14 cellular contexts compared by ENCODE assay signal in the genomic region with DNA sequence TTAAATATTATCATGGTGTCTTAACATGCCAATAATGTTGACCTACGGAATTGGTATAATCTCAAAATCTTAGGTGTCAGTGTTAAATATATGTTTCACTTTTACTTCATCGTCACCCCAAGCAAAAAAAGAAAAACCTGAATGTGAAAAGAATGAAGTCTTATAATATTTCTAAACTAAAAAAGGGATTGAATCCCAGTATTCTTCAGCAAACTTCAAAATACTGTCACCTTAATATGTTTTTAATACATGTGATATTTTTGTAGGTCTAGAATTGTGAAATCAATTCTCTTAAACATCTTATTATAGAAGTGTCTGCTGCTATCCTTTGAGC. TPM values are rescaled to one million over a fixed set of nuclear protein-coding genes. Genes with fewer than 3 reads are reported as not detected.
A peak's percentile ranks its signal among the peaks of the same experiment; 100 is the strongest.
DNase-seq lines count a peak whose midpoint lies in the region; ATAC-seq, FAIRE-seq and TF ChIP-seq lines count a peak whose summit lies in the region.
"Had no signal": no experiment of that assay in that cellular context is flagged by ENCODE, and none has a peak within 500 bp of the region (broad histone marks: within the 10 kb centered on the region; RNA-seq: fewer than 3 reads in every experiment).

No MANE protein-coding gene starts in this region.

- DNase-seq in T-helper 1 cell (no peak), HFFc6 (no peak), tibial nerve (ENCODE audit: low spot score in 2 of 2) (no peak), thyroid gland (no peak), GM19239 (ENCODE audit: insufficient read length, low spot score) (no peak)
- no peak for DNase-seq in activated CD4-positive, alpha-beta memory T cell treated with anti-CD3 and anti-CD28 coated beads, Interleukin-2, amount 10 ng/mL, durations not matched to agents 7 days and 5 days
- DNase-seq in naive thymus-derived CD4-positive, alpha-beta T cell = no peak
- DNase-seq: 8988T; activated CD4-positive, CD25-positive, alpha-beta regulatory T cell treated with anti-CD3 and anti-CD28 coated beads, Interleukin-2, amount 50 U/mL, for 72 hours; activated effector memory CD4-positive, alpha-beta T cell treated with Interleukin-2 at 50 U/mL for 16 hours; body of pancreas; NCI-H1930 had no signal

- peak overlapping the region; percentile 57 for H3K27ac ChIP-seq in naive thymus-derived CD4-positive, alpha-beta T cell (ENCODE audit: low read depth, low read length)
- H3K27ac ChIP-seq in tibial nerve (no peak overlapping the region), thyroid gland (no peak overlapping the region)
- H3K27ac ChIP-seq: body of pancreas, right atrium auricular region had no signal

- intact Hi-C loops in naive thymus-derived CD4-positive, alpha-beta T cell (cut with micrococcal nuclease) = loop anchor here (1.0 to 5.0 kb wide), 13 partner anchors 10 to 283 kb away; a partner anchor contains a TSS
- intact Hi-C loops in thyroid gland (cut with DNase I) = no loop called here

- H3K36me3 ChIP-seq in naive thymus-derived CD4-positive, alpha-beta T cell (ENCODE audit: control insufficient read depth in 2 of 3, insufficient read depth in 3 of 3, low read length in 3 of 3) = no peaks in the 10 kb centered on the region
- peaks cover 0 to 2% (median 0%) of the 10 kb centered on the region in 3 donors for H3K36me3 ChIP-seq in tibial nerve
- no peaks in the 10 kb centered on the region for H3K36me3 ChIP-seq in thyroid gland
- H3K36me3 ChIP-seq: right atrium auricular region had no signal

- H3K9me3 Mint-ChIP-seq in T-helper 1 cell treated with Interleukin-12 subunit alpha and Interleukin-12 subunit beta and Interleukin-4 antibody, amounts not matched to agents 30 μg/mL and 1 μg/mL, for 36 hours = no peaks in the 10 kb centered on the region
- H3K9me3 Mint-ChIP-seq in HFFc6 = no peaks in the 10 kb centered on the region
- H3K9me3 Mint-ChIP-seq in activated CD4-positive, alpha-beta memory T cell treated with anti-CD3 and anti-CD28 coated beads, Interleukin-2, amount 10 ng/mL, durations not matched to agents 7 days and 5 days = no peaks in the 10 kb centered on the region
- no peaks in the 10 kb centered on the region for H3K9me3 Mint-ChIP-seq in naive thymus-derived CD4-positive, alpha-beta T cell

- CTCF ChIA-PET in activated CD4-positive, alpha-beta memory T cell treated with anti-CD3 and anti-CD28 coated beads, Interleukin-2, amount 10 ng/mL, durations not matched to agents 7 days and 5 days (lab: Charles Lee) = interaction anchor here (0.9 to 3.8 kb wide), 14 partner anchors 11 to 190 kb away, joined by 3 to 55 read pairs (median 5); a partner anchor contains a TSS
- CTCF ChIA-PET in naive thymus-derived CD4-positive, alpha-beta T cell (lab: Charles Lee) = interaction anchor here (0.5 to 2.8 kb wide), 17 partner anchors 8 to 191 kb away, joined by 3 to 29 read pairs (median 4); a partner anchor contains a TSS

- peaks cover 57 to 67% of the 10 kb centered on the region in 2 donors for H3K4me1 ChIP-seq in naive thymus-derived CD4-positive, alpha-beta T cell (ENCODE audit: control insufficient read depth in 2 of 2, insufficient read depth in 2 of 2, low read length in 2 of 2)
- H3K4me1 ChIP-seq in tibial nerve (peaks cover 0 to 87% (median 45%) of the 10 kb centered on the region in 4 donors), thyroid gland (peaks cover 33 to 44% of the 10 kb centered on the region in 2 donors)

- H3K4me3 ChIP-seq in naive thymus-derived CD4-positive, alpha-beta T cell (ENCODE audit: low read length) = no peak overlapping the region
- H3K4me3 ChIP-seq in tibial nerve (no peak overlapping the region), thyroid gland (replicated peaks in 1 of 3) (no peak overlapping the region)
- H3K4me3 ChIP-seq: body of pancreas, right atrium auricular region had no signal

- peaks cover 16% of the 10 kb centered on the region for H3K36me3 Mint-ChIP-seq in T-helper 1 cell treated with Interleukin-12 subunit alpha and Interleukin-12 subunit beta and Interleukin-4 antibody, amounts not matched to agents 30 μg/mL and 1 μg/mL, for 36 hours (ENCODE audit: low read depth)
- H3K36me3 Mint-ChIP-seq in HFFc6 (ENCODE audit: low read depth) = no peaks in the 10 kb centered on the region
- H3K36me3 Mint-ChIP-seq in activated CD4-positive, alpha-beta memory T cell treated with anti-CD3 and anti-CD28 coated beads, Interleukin-2, amount 10 ng/mL, durations not matched to agents 7 days and 5 days (ENCODE audit: low read depth) = peaks cover 33% of the 10 kb centered on the region
- peaks cover 0 to 16% (median 7%) of the 10 kb centered on the region in 5 donors for H3K36me3 Mint-ChIP-seq in naive thymus-derived CD4-positive, alpha-beta T cell

- POLR2A ChIA-PET in activated CD4-positive, alpha-beta memory T cell treated with anti-CD3 and anti-CD28 coated beads, Interleukin-2, amount 10 ng/mL, durations not matched to agents 7 days and 5 days (lab: Charles Lee) = interaction anchor here (1.0 to 6.9 kb wide), 3 partner anchors 11 to 182 kb away, joined by 3 to 109 read pairs (median 3); a partner anchor contains a TSS
- POLR2A ChIA-PET in naive thymus-derived CD4-positive, alpha-beta T cell (lab: Charles Lee) = interaction anchor here (0.8 to 11.8 kb wide), 5 partner anchors 12 to 62 kb away, joined by 3 to 120 read pairs (median 4); a partner anchor contains a TSS

- TF ChIP-seq EP300 in tibial nerve (IDR thresholded peaks at IDR 0.05) = no peak

- no peaks in the 10 kb centered on the region for H3K27me3 ChIP-seq in naive thymus-derived CD4-positive, alpha-beta T cell (ENCODE audit: control insufficient read depth in 2 of 2, insufficient read depth in 2 of 2, low read length in 2 of 2)
- H3K27me3 ChIP-seq in tibial nerve (no peaks in the 10 kb centered on the region), thyroid gland (no peaks in the 10 kb centered on the region)
- H3K27me3 ChIP-seq: body of pancreas, right atrium auricular region had no signal

- H3K27me3 Mint-ChIP-seq in T-helper 1 cell treated with Interleukin-12 subunit alpha and Interleukin-12 subunit beta and Interleukin-4 antibody, amounts not matched to agents 30 μg/mL and 1 μg/mL, for 36 hours (ENCODE audit: low read depth) = no peaks in the 10 kb centered on the region
- no peaks in the 10 kb centered on the region; the same call in 1 of the 2 replicates for H3K27me3 Mint-ChIP-seq in HFFc6 (ENCODE audit: insufficient read depth)
- H3K27me3 Mint-ChIP-seq in activated CD4-positive, alpha-beta memory T cell treated with anti-CD3 and anti-CD28 coated beads, Interleukin-2, amount 10 ng/mL, durations not matched to agents 7 days and 5 days = no peaks in the 10 kb centered on the region
- no peaks in the 10 kb centered on the region for H3K27me3 Mint-ChIP-seq in naive thymus-derived CD4-positive, alpha-beta T cell

- TF ChIP-seq POLR2A in tibial nerve (IDR thresholded peaks at IDR 0.05) (no peak), thyroid gland (IDR thresholded peaks at IDR 0.05) (no peak)

- 75 to 79% methylated on average over 2 of the region's 2 CpGs for WGBS in tibial nerve, 2 donors
- 87 to 92% methylated on average over 2 of the region's 2 CpGs for WGBS in thyroid gland, 2 donors

- peaks cover 46% of the 10 kb centered on the region for H3K4me1 Mint-ChIP-seq in T-helper 1 cell treated with Interleukin-12 subunit alpha and Interleukin-12 subunit beta and Interleukin-4 antibody, amounts not matched to agents 30 μg/mL and 1 μg/mL, for 36 hours (ENCODE audit: low read depth)
- H3K4me1 Mint-ChIP-seq in HFFc6 (ENCODE audit: low read depth) = peaks cover 54% of the 10 kb centered on the region
- peaks cover 64% of the 10 kb centered on the region for H3K4me1 Mint-ChIP-seq in activated CD4-positive, alpha-beta memory T cell treated with anti-CD3 and anti-CD28 coated beads, Interleukin-2, amount 10 ng/mL, durations not matched to agents 7 days and 5 days
- peaks cover 54 to 88% (median 73%) of the 10 kb centered on the region in 7 donors for H3K4me1 Mint-ChIP-seq in naive thymus-derived CD4-positive, alpha-beta T cell

- peak overlapping the region; percentile 84 for H3K27ac Mint-ChIP-seq in T-helper 1 cell treated with Interleukin-12 subunit alpha and Interleukin-12 subunit beta and Interleukin-4 antibody, amounts not matched to agents 30 μg/mL and 1 μg/mL, for 36 hours
- H3K27ac Mint-ChIP-seq in HFFc6 = no peak overlapping the region; the same call in 1 of the 2 replicates
- H3K27ac Mint-ChIP-seq in activated CD4-positive, alpha-beta memory T cell treated with anti-CD3 and anti-CD28 coated beads, Interleukin-2, amount 10 ng/mL, durations not matched to agents 7 days and 5 days = peak overlapping the region; percentile 89
- H3K27ac Mint-ChIP-seq in naive thymus-derived CD4-positive, alpha-beta T cell = peak overlapping the region; percentile 76 to 96 (median 90)

- peak overlapping the region; percentile 68 for H3K4me3 Mint-ChIP-seq in T-helper 1 cell treated with Interleukin-12 subunit alpha and Interleukin-12 subunit beta and Interleukin-4 antibody, amounts not matched to agents 30 μg/mL and 1 μg/mL, for 36 hours
- H3K4me3 Mint-ChIP-seq in HFFc6 = no peak overlapping the region
- peak overlapping the region; percentile 31 for H3K4me3 Mint-ChIP-seq in activated CD4-positive, alpha-beta memory T cell treated with anti-CD3 and anti-CD28 coated beads, Interleukin-2, amount 10 ng/mL, durations not matched to agents 7 days and 5 days
- H3K4me3 Mint-ChIP-seq in naive thymus-derived CD4-positive, alpha-beta T cell = peak overlapping the region; percentile 17 to 80 (median 63)

- TF ChIP-seq CTCF in HFFc6 (IDR thresholded peaks at IDR 0.05) (peak; percentile 40), tibial nerve (IDR thresholded peaks at IDR 0.05) (no peak), thyroid gland (IDR thresholded peaks at IDR 0.05) (no peak)

- no peak for FAIRE-seq in GM19239 (lab: Jason Lieb, UNC)

- H3K9me3 ChIP-seq in naive thymus-derived CD4-positive, alpha-beta T cell (ENCODE audit: control insufficient read depth in 2 of 3, low read length in 3 of 3) = no peaks in the 10 kb centered on the region
- no peaks in the 10 kb centered on the region for H3K9me3 ChIP-seq in tibial nerve
- no peaks in the 10 kb centered on the region for H3K9me3 ChIP-seq in thyroid gland
- H3K9me3 ChIP-seq: body of pancreas, right atrium auricular region had no signal

- ATAC-seq in naive thymus-derived CD4-positive, alpha-beta T cell = no peak

RNA-seq across cellular contexts. Expression of a gene that starts 14.1 kb away (rescaled TPM):
- total RNA-seq in HFFc6 (2021; fragmentation: NEBNext Ultra II Directional; extraction: Animal tissue kit (Norgen Biotek cat#: 25700)) = 100 to 1,000 TPM; 113 to 144 (median 123) TPM
- total RNA-seq in activated CD4-positive, alpha-beta memory T cell treated with anti-CD3 and anti-CD28 coated beads, Interleukin-2, amount 10 ng/mL, durations not matched to agents 7 days and 5 days = 100 to 1,000 TPM; 241 to 244 TPM
- total RNA-seq in naive thymus-derived CD4-positive, alpha-beta T cell = 100 to 1,000 TPM; 145 to 214 (median 184) TPM
- polyA plus RNA-seq in naive thymus-derived CD4-positive, alpha-beta T cell = 100 to 1,000 TPM; 320 to 343 TPM
- total RNA-seq in tibial nerve = 100 to 1,000 TPM in 2 of 4 donors, 10 to 100 TPM in 2; 85.9 to 118 (median 99.7) TPM
- total RNA-seq in thyroid gland = 100 to 1,000 TPM in 2 of 4 donors, 10 to 100 TPM in 2; 72.4 to 125 (median 99.5) TPM
